Comparison of ENCODE assay signal across 8 cellular contexts in the genomic region with DNA sequence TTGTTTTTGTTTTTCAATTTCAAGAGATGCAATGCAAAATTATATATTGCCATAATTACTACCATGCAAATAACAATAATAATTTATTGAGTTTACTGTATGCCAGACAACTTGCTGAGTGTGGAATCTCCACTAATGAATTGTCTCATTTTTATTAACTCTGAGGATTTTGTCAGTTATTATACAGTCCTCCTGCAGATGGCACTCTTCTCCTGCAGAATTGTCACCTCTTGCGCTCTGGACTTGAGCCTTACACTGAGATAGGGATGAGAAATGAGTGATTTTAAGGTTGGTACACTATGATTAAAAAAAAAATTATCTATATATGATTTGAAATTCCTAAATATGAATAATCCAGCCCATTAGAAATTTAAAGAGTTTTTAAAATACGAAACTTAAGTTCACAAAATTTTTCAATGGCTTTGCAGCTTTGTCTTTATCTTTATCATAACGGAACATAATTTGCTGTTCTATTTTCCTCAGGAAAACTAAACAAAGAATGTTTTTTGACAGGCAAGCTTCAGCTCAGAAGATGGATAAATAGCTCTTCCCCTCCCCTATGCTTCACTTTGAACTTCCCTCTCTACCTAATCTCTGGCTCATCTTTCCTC. TPM values are rescaled to one million over a fixed set of nuclear protein-coding genes. Genes with fewer than 3 reads are reported as not detected.
DNase-seq lines count a peak whose midpoint lies in the region; ATAC-seq and TF ChIP-seq lines count a peak whose summit lies in the region.

No MANE protein-coding gene starts in this region.

- ATAC-seq in GM18867 (IDR thresholded peaks at IDR 0.05; ENCODE audit: unreplicated experiment) (peak; percentile 82), HG03103 (IDR thresholded peaks at IDR 0.05; ENCODE audit: low read depth, unreplicated experiment) (peak; percentile 80), heart left ventricle (peak; percentile 52 to 75 (median 68)), gastrocnemius medialis (peak; percentile 78)
- ATAC-seq in activated naive CD8-positive, alpha-beta T cell treated with anti-CD3 and anti-CD28 coated beads, Interleukin-2, amount 50 U/mL, for 24 hours, result peak; percentile 65

- intact Hi-C loops in heart left ventricle (cut with DNase I) (loop anchor here (1.0 to 10.0 kb wide), 9 partner anchors 623 to 1385 kb away; a partner anchor contains a TSS), gastrocnemius medialis (cut with DNase I; ENCODE audit: low total_unique reads) (loop anchor here (2.0 to 5.0 kb wide), 2 partner anchors 625 to 1263 kb away; no protein-coding TSS in a partner anchor)

- H3K27ac ChIP-seq in heart left ventricle, result no peak overlapping the region
- no peak overlapping the region for H3K27ac ChIP-seq in gastrocnemius medialis

- no peak overlapping the region for H3K4me3 Mint-ChIP-seq in activated naive CD8-positive, alpha-beta T cell treated with anti-CD3 and anti-CD28 coated beads, Interleukin-2, amount 50 U/mL, for 24 hours

- H3K36me3 ChIP-seq in heart left ventricle, result no peaks in the 10 kb centered on the region
- H3K36me3 ChIP-seq in gastrocnemius medialis, result no peaks in the 10 kb centered on the region

- in situ Hi-C loops in gastrocnemius medialis (cut with MboI; ENCODE audit: low sequenced_read_pairs in 4 of 4), result loop anchor here (10.0 to 25.0 kb wide), 3 partner anchors 623 to 1263 kb away; no protein-coding TSS in a partner anchor

- DNase-seq in COLO829 (ENCODE audit: low spot score) (peak; percentile 66), NCI-H446 treated with DMSO at 0.1 percent for 48 hours (lab: John Stamatoyannopoulos, UW) (peak; percentile 14), heart left ventricle (peak in 1 of 5 donors; percentile 18), gastrocnemius medialis (peak in 1 of 2 donors; percentile 13), GOT3 (lab: John Stamatoyannopoulos, UW) (no peak)
- DNase-seq in activated naive CD8-positive, alpha-beta T cell treated with anti-CD3 and anti-CD28 coated beads, Interleukin-2, amount 50 U/mL, for 24 hours, result no peak

- TF ChIP-seq CTCF in heart left ventricle (IDR thresholded peaks at IDR 0.05) (peak; percentile 54 to 85 (median 70)), gastrocnemius medialis (IDR thresholded peaks at IDR 0.05 in 4 of 5, conservative IDR thresholded peaks at IDR 0.05 in 1 of 5) (peak; percentile 54 to 69 (median 66))

- peaks cover 16% of the 10 kb centered on the region for H3K27me3 Mint-ChIP-seq in activated naive CD8-positive, alpha-beta T cell treated with anti-CD3 and anti-CD28 coated beads, Interleukin-2, amount 50 U/mL, for 24 hours

- H3K4me3 ChIP-seq in heart left ventricle (no peak overlapping the region), gastrocnemius medialis (no peak overlapping the region)

- no peaks in the 10 kb centered on the region for H3K27me3 ChIP-seq in heart left ventricle
- no peaks in the 10 kb centered on the region for H3K27me3 ChIP-seq in gastrocnemius medialis

- H3K27ac Mint-ChIP-seq in activated naive CD8-positive, alpha-beta T cell treated with anti-CD3 and anti-CD28 coated beads, Interleukin-2, amount 50 U/mL, for 24 hours, result no peak overlapping the region

- H3K9me3 ChIP-seq in heart left ventricle (no peaks in the 10 kb centered on the region), gastrocnemius medialis (no peaks in the 10 kb centered on the region)

- H3K9me3 Mint-ChIP-seq in activated naive CD8-positive, alpha-beta T cell treated with anti-CD3 and anti-CD28 coated beads, Interleukin-2, amount 50 U/mL, for 24 hours, result no peaks in the 10 kb centered on the region

- TF ChIP-seq POLR2A in heart left ventricle (IDR thresholded peaks at IDR 0.05) (no peak), gastrocnemius medialis (IDR thresholded peaks at IDR 0.05) (no peak)

- H3K4me1 Mint-ChIP-seq in activated naive CD8-positive, alpha-beta T cell treated with anti-CD3 and anti-CD28 coated beads, Interleukin-2, amount 50 U/mL, for 24 hours, result no peaks in the 10 kb centered on the region

- WGBS in heart left ventricle, 4 donors, result 59 to 63% (median 62%) methylated on average over 3 of the region's 3 CpGs

- no peaks in the 10 kb centered on the region for H3K36me3 Mint-ChIP-seq in activated naive CD8-positive, alpha-beta T cell treated with anti-CD3 and anti-CD28 coated beads, Interleukin-2, amount 50 U/mL, for 24 hours (ENCODE audit: low read depth)

- no peaks in the 10 kb centered on the region for H3K4me1 ChIP-seq in heart left ventricle
- H3K4me1 ChIP-seq in gastrocnemius medialis, result no peaks in the 10 kb centered on the region

RNA-seq across cellular contexts. Expression of a gene that starts 12.7 kb away (rescaled TPM):
- total RNA-seq in heart left ventricle (10 to 100 TPM in 2 of 9 donors, 1 to 10 TPM in 7; 6.7 to 14.1 (median 9.0) TPM), gastrocnemius medialis (10 to 100 TPM in 2 of 4 donors, 1 to 10 TPM in 2; 4.2 to 12.4 (median 10.6) TPM)
- polyA plus RNA-seq in heart left ventricle, result 1 to 10 TPM; 1.9 to 7.7 TPM

Comparison
In these comparisons a context has a peak if more than half of its experiments do, and no peak if none do; other contexts are left out.
1. DNase-seq: peak in COLO829 (single experiment) and NCI-H446 treated with DMSO at 0.1 percent for 48 hours (single experiment); none in activated naive CD8-positive, alpha-beta T cell treated with anti-CD3 and anti-CD28 coated beads, Interleukin-2, amount 50 U/mL, for 24 hours (single experiment) and GOT3 (single experiment).
2. Peak in every context shown above with its lines, with median percentiles within 50 percentile points of each other: ATAC-seq.